ENCODE assay signal across 14 cellular contexts in genomic region chr5:178238711-178239592, GRCh38. TPM values are rescaled to one million over a fixed set of nuclear protein-coding genes. Genes with fewer than 3 reads are reported as not detected.
DNase-seq lines count a peak whose midpoint lies in the region; ATAC-seq, FAIRE-seq and TF ChIP-seq lines count a peak whose summit lies in the region.
"Had no signal": no experiment of that assay in that cellular context is flagged by ENCODE, and none has a peak within 500 bp of the region (broad histone marks: within the 10 kb centered on the region; RNA-seq: fewer than 3 reads in every experiment).

No MANE protein-coding gene starts in this region.

- ATAC-seq in CD8-positive, alpha-beta T cell, result peak; percentile 54
- ATAC-seq in IMR-90 (ENCODE audit: low read depth) (no peak), K562 (no peak), GM21390 (IDR thresholded peaks at IDR 0.05; ENCODE audit: unreplicated experiment) (no peak), HG03342 (IDR thresholded peaks at IDR 0.05; ENCODE audit: unreplicated experiment) (no peak)
- ATAC-seq: Panc1 had no signal

- 68% methylated on average over 6 of the region's 17 CpGs; no CpG with 5 or more reads in 1 of the 2 experiments for WGBS in IMR-90 (ENCODE audit: extremely low coverage in 2 of 2, insufficient read length in 1 of 2), 2 experiments
- 70% methylated on average over 13 of the region's 17 CpGs for WGBS in K562 (ENCODE audit: insufficient coverage, low coverage, missing lambda C conversion rate)

- no peaks in the 10 kb centered on the region for H3K36me3 Mint-ChIP-seq in CD8-positive, alpha-beta T cell
- H3K36me3 Mint-ChIP-seq in endothelial cell (ENCODE audit: low read depth, unreplicated experiment), result peaks cover 7% of the 10 kb centered on the region

- intact Hi-C loops in CD8-positive, alpha-beta T cell (cut with DNase I, micrococcal nuclease), result loop anchor here (5.0 to 10.0 kb wide), 5 partner anchors 226 to 1456 kb away; partner anchors contain the start of genes CANX (in 1 of the 2) and CLK4 (in 1 of the 2)
- intact Hi-C loops in IMR-90 (cut with micrococcal nuclease), result no loop called here
- intact Hi-C loops in K562 (cut with micrococcal nuclease), result loop anchor here (5.0 kb wide), 2 partner anchors 313 to 598 kb away; no protein-coding TSS in a partner anchor

- no peak overlapping the region for H2BK5ac ChIP-seq in IMR-90 (ENCODE audit: low read depth, low read length, poor library complexity, severe bottlenecking)

- H3K18ac ChIP-seq in IMR-90 (ENCODE audit: low read depth, low read length), result no peak overlapping the region

- peak overlapping the region; percentile 37 for H2AK9ac ChIP-seq in IMR-90 (replicated peaks; ENCODE audit: low read depth, low read length, poor library complexity)

- no peak overlapping the region for H2BK120ac ChIP-seq in IMR-90 (ENCODE audit: low read depth, low read length)

- no peaks in the 10 kb centered on the region for H3K79me1 ChIP-seq in IMR-90 (ENCODE audit: low read depth in 1 of 2, low read length in 2 of 2)

- no peak overlapping the region for H3K23ac ChIP-seq in IMR-90 (ENCODE audit: low read depth, low read length)

- no TSS peak for BruUV-seq in IMR-90 (replicated peaks; lab: Mats Ljungman, UMichigan)
- BruUV-seq in K562 (replicated peaks; lab: Mats Ljungman, UMichigan), result no TSS peak

- TF ChIP-seq RAD21 in IMR-90 (IDR thresholded peaks at IDR 0.05; ENCODE audit: low read length) (no peak), K562 (CRISPR knock-in tag; conservative IDR thresholded peaks at IDR 0.05 in 1 of 2, IDR thresholded peaks at IDR 0.05 in 1 of 2) (no peak)

- H2BK20ac ChIP-seq in IMR-90 (ENCODE audit: low read depth, low read length), result no peak overlapping the region

- H3K4me3 Mint-ChIP-seq in CD8-positive, alpha-beta T cell, result peak overlapping the region; percentile 61
- H3K4me3 Mint-ChIP-seq in endothelial cell (ENCODE audit: unreplicated experiment), result no peak overlapping the region
- H3K4me3 Mint-ChIP-seq: nephron had no signal

- H3K9me1 ChIP-seq in IMR-90 (ENCODE audit: insufficient read depth, low read length) (peaks cover 2% of the 10 kb centered on the region; the same call in 1 of the 2 replicates), K562 (ENCODE audit: control insufficient read depth, insufficient read depth, low read length) (no peaks in the 10 kb centered on the region)

- no peak overlapping the region for H3K9ac ChIP-seq in IMR-90 (ENCODE audit: low read depth, low read length)
- no peak overlapping the region for H3K9ac ChIP-seq in K562 (ENCODE audit: insufficient read depth in 1 of 2, low read depth in 2 of 2, low read length in 2 of 2)

- H3K79me2 ChIP-seq in K562 (ENCODE audit: control insufficient read depth, insufficient read depth, low read length), result no peaks in the 10 kb centered on the region
- H3K79me2 ChIP-seq: hepatocyte had no signal

- peak in 2 of 7 experiments; percentile 28 to 60 for DNase-seq in CD8-positive, alpha-beta T cell
- DNase-seq in IMR-90, result no peak
- no peak for DNase-seq in K562 (ENCODE audit: extremely low read depth in 1 of 4, low spot score in 3 of 4)
- DNase-seq in endothelial cell (ENCODE audit: low spot score), result no peak
- DNase-seq in amygdala (lab: John Stamatoyannopoulos, UW), result no peak
- DNase-seq: DMS79; NCI-H1694; stimulated activated CD4-positive, alpha-beta T cell treated with anti-CD3 and anti-CD28 coated beads, Interleukin-4, amount 100 ng/mL, for 1 hour had no signal

- H2AFZ ChIP-seq in IMR-90 (replicated peaks; ENCODE audit: low read length, poor library complexity) (no peak overlapping the region), K562 (ENCODE audit: low read depth, low read length) (no peak overlapping the region), neuron (ENCODE audit: low read depth, low read length) (no peak overlapping the region)
- H2AFZ ChIP-seq: hepatocyte had no signal

- H3K14ac ChIP-seq in IMR-90 (replicated peaks; ENCODE audit: low read depth, low read length), result no peak overlapping the region

- H2BK15ac ChIP-seq in IMR-90 (ENCODE audit: low read depth, low read length), result no peak overlapping the region

- peak overlapping the region; percentile 64 for H3K27ac ChIP-seq in CD8-positive, alpha-beta T cell (ENCODE audit: low read depth, low read length)
- no peak overlapping the region for H3K27ac ChIP-seq in IMR-90 (ENCODE audit: insufficient read depth, low read length)
- no peak overlapping the region for H3K27ac ChIP-seq in K562 (ENCODE audit: extremely low read depth, low read depth, low read length)
- H3K27ac ChIP-seq: hepatocyte had no signal

- dilution Hi-C loops in IMR-90 (cut with HindIII; ENCODE audit: low sequenced_read_pairs, unreplicated experiment), result no loop called here

- H3K4me3 ChIP-seq in CD8-positive, alpha-beta T cell (ENCODE audit: low read depth, low read length), result no peak overlapping the region
- H3K4me3 ChIP-seq in IMR-90 (ENCODE audit: insufficient read depth, low read depth, low read length) (no peak overlapping the region), K562 (no peak overlapping the region), neuron (ENCODE audit: low read length) (peak overlapping the region; percentile 2)
- H3K4me3 ChIP-seq: hepatocyte had no signal

- no peaks in the 10 kb centered on the region for H3K27me3 ChIP-seq in CD8-positive, alpha-beta T cell (ENCODE audit: insufficient read depth, low read length)
- no peaks in the 10 kb centered on the region for H3K27me3 ChIP-seq in IMR-90 (ENCODE audit: control insufficient read depth, insufficient read depth, low read length)
- peaks cover 0 to 18% of the 10 kb centered on the region in 2 experiments; a peak in 3 of 5 replicates for H3K27me3 ChIP-seq in K562 (ENCODE audit: control insufficient read depth in 2 of 2, insufficient read depth in 2 of 2, low read length in 2 of 2)
- H3K27me3 ChIP-seq in neuron (ENCODE audit: insufficient read depth, low read length), result no peaks in the 10 kb centered on the region
- H3K27me3 ChIP-seq: hepatocyte had no signal

- H3K4me1 ChIP-seq in CD8-positive, alpha-beta T cell (ENCODE audit: insufficient read depth, low read length), result peaks cover 78% of the 10 kb centered on the region
- H3K4me1 ChIP-seq in IMR-90 (ENCODE audit: control insufficient read depth, insufficient read depth, low read length) (no peaks in the 10 kb centered on the region), K562 (replicated peaks in 1 of 2; ENCODE audit: control insufficient read depth in 2 of 2, insufficient read depth in 2 of 2, low read length in 2 of 2) (peaks cover 19 to 34% of the 10 kb centered on the region in 2 experiments), neuron (ENCODE audit: insufficient read depth, low read length) (peaks cover 6% of the 10 kb centered on the region)

- TF ChIP-seq POLR2A in IMR-90 (IDR thresholded peaks at IDR 0.05; ENCODE audit: low read depth, low read length) (no peak), K562 (conservative IDR thresholded peaks at IDR 0.05) (no peak)

- peak overlapping the region; percentile 95 for H3K27ac Mint-ChIP-seq in CD8-positive, alpha-beta T cell
- no peak overlapping the region for H3K27ac Mint-ChIP-seq in endothelial cell (ENCODE audit: unreplicated experiment)
- H3K27ac Mint-ChIP-seq: nephron had no signal

- POLR2A ChIA-PET in CD8-positive, alpha-beta T cell (lab: Charles Lee), result no interaction called here
- POLR2A ChIA-PET in IMR-90 (lab: Charles Lee; ENCODE audit: unreplicated experiment) (no interaction called here), K562 (lab: Yijun Ruan, JAX) (interaction anchor here (0.6 to 1.2 kb wide), 2 partner anchors 25 to 464 kb away, joined by 3 to 4 read pairs; no protein-coding TSS in a partner anchor)

- no peaks in the 10 kb centered on the region for H3K27me3 Mint-ChIP-seq in CD8-positive, alpha-beta T cell (ENCODE audit: low read depth)
- peaks cover 12% of the 10 kb centered on the region for H3K27me3 Mint-ChIP-seq in endothelial cell (ENCODE audit: unreplicated experiment)

- no peak overlapping the region for H3K4ac ChIP-seq in IMR-90 (ENCODE audit: low read depth, low read length)

- no peak for TF ChIP-seq CTCF in CD8-positive, alpha-beta T cell (IDR thresholded peaks at IDR 0.05)
- TF ChIP-seq CTCF in IMR-90 (conservative IDR thresholded peaks at IDR 0.05; ENCODE audit: low read depth, low read length) (no peak), K562 (IDR thresholded peaks at IDR 0.05 in 2 of 3, conservative IDR thresholded peaks at IDR 0.05 in 1 of 3; ENCODE audit: insufficient read depth in 2 of 3, low read depth in 1 of 3, low read length in 3 of 3) (no peak), endothelial cell (IDR thresholded peaks at IDR 0.05; ENCODE audit: unreplicated experiment) (no peak)

- no peak overlapping the region for H4K91ac ChIP-seq in IMR-90 (ENCODE audit: insufficient read depth, low read depth, low read length)

- H3K4me2 ChIP-seq in IMR-90 (ENCODE audit: low read depth, low read length) (no peak overlapping the region), K562 (ENCODE audit: insufficient read depth, low read length) (no peak overlapping the region)
- H3K4me2 ChIP-seq: hepatocyte had no signal

- CTCF ChIA-PET in CD8-positive, alpha-beta T cell (lab: Charles Lee), result no interaction called here
- CTCF ChIA-PET in IMR-90 (lab: Yijun Ruan, JAX), result no interaction called here
- CTCF ChIA-PET in K562 (lab: Yijun Ruan, JAX; ENCODE audit: low intra/inter-chr PET ratio), result no interaction called here

- peaks cover 73% of the 10 kb centered on the region for H3K4me1 Mint-ChIP-seq in CD8-positive, alpha-beta T cell (ENCODE audit: low read depth)
- H3K4me1 Mint-ChIP-seq in endothelial cell (ENCODE audit: unreplicated experiment), result peaks cover 5% of the 10 kb centered on the region

- TF ChIP-seq EP300 in K562 (IDR thresholded peaks at IDR 0.05; ENCODE audit: low read length), result no peak

- no peaks in the 10 kb centered on the region for H3K36me3 ChIP-seq in CD8-positive, alpha-beta T cell (ENCODE audit: insufficient read depth, low read length)
- H3K36me3 ChIP-seq in IMR-90 (ENCODE audit: control insufficient read depth, insufficient read depth, low read length) (no peaks in the 10 kb centered on the region), K562 (ENCODE audit: control insufficient read depth, insufficient read depth, low read length) (no peaks in the 10 kb centered on the region), neuron (ENCODE audit: insufficient read depth, low read length) (no peaks in the 10 kb centered on the region)

- no peak overlapping the region for H3K56ac ChIP-seq in IMR-90 (ENCODE audit: extremely low read depth, insufficient read depth, low read length)

- no peaks in the 10 kb centered on the region for H3K9me3 Mint-ChIP-seq in CD8-positive, alpha-beta T cell
- H3K9me3 Mint-ChIP-seq in endothelial cell (ENCODE audit: unreplicated experiment), result no peaks in the 10 kb centered on the region
- H3K9me3 Mint-ChIP-seq: nephron had no signal

- FAIRE-seq in K562 (lab: Jason Lieb, UNC), result no peak

- H4K20me1 ChIP-seq in IMR-90 (ENCODE audit: insufficient read depth, low read length) (no peaks in the 10 kb centered on the region), K562 (replicated peaks; ENCODE audit: control insufficient read depth, insufficient read depth, low read length) (no peaks in the 10 kb centered on the region; the same call in 1 of the 2 replicates)

- H2AK5ac ChIP-seq in IMR-90 (ENCODE audit: low read depth, low read length), result no peak overlapping the region

- no peaks in the 10 kb centered on the region for H3K9me3 ChIP-seq in CD8-positive, alpha-beta T cell (ENCODE audit: low read length)
- H3K9me3 ChIP-seq in IMR-90 (ENCODE audit: control insufficient read depth, insufficient read depth, low read length) (no peaks in the 10 kb centered on the region), K562 (replicated peaks; ENCODE audit: control insufficient read depth, insufficient read depth, low read depth, low read length) (no peaks in the 10 kb centered on the region), neuron (ENCODE audit: low read length) (no peaks in the 10 kb centered on the region)

- H4K8ac ChIP-seq in IMR-90 (ENCODE audit: low read depth in 2 of 2, low read length in 2 of 2), result no peak overlapping the region

- in situ Hi-C loops in IMR-90 (cut with MboI; ENCODE audit: low sequenced_read_pairs), result no loop called here
- in situ Hi-C loops in K562 (cut with MboI), result no loop called here

- no peak overlapping the region for H4K5ac ChIP-seq in IMR-90 (ENCODE audit: low read depth, low read length)

RNA-seq across cellular contexts. Expression of gene PHYKPL, which starts 6.3 kb away (rescaled TPM):
- 10 to 100 TPM; 82.8 to 90.3 TPM for total RNA-seq in CD8-positive, alpha-beta T cell
- total RNA-seq in IMR-90 (2012; rRNA removed) (8.6 and 10.0 TPM in 2 replicates), K562 (2014; rRNA removed) (18.6 and 21.6 TPM in 2 replicates), K562 (2014; rRNA removed; fragmentation: Illumina TruSeq; extraction: Trizol) (13.9 and 18.4 TPM in 2 replicates), K562 (2015; rRNA removed; fragmentation: Illumina TruSeq; extraction: Trizol) (16.7 and 17.1 TPM in 2 replicates), K562 (2021) (34.0 and 34.7 TPM in 2 replicates), endothelial cell (ENCODE audit: unreplicated experiment) (53.1 TPM)
- polyA plus RNA-seq in IMR-90 (2012; rRNA removed) (24.5 and 25.5 TPM in 2 replicates), K562 (2011; rRNA removed) (25.6 and 40.7 TPM in 2 replicates), K562 (2014; fragmentation: Illumina TruSeq; extraction: Trizol) (19.6 and 20.1 TPM in 2 replicates), K562 (2014; fragmentation: Nextera tagmentation; extraction: Ambion mirVana) (1 to 10 TPM; 4.7 to 6.5 TPM), K562 (2014; rRNA removed) (31.9 and 32.0 TPM in 2 replicates)
- polyA plus RNA-seq in IMR-90 (2012; cell fraction: cytosol; rRNA removed), result 11.2 and 15.3 TPM in 2 replicates
- polyA plus RNA-seq in IMR-90 (2012; cell fraction: nucleus; rRNA removed; ENCODE audit: low replicate concordance), result 124 and 147 TPM in 2 replicates
- 203 and 378 TPM in 2 replicates for total RNA-seq in K562 (2011; cell fraction: chromatin; rRNA removed; ENCODE audit: low replicate concordance)
- 205 and 217 TPM in 2 replicates for total RNA-seq in K562 (2011; cell fraction: nucleolus; rRNA removed)
- 219 and 287 TPM in 2 replicates for total RNA-seq in K562 (2011; cell fraction: nucleoplasm; rRNA removed)
- 18.3 and 25.8 TPM in 2 replicates for polyA plus RNA-seq in K562 (2011; cell fraction: cytosol; rRNA removed)
- 126 and 156 TPM in 2 replicates for polyA plus RNA-seq in K562 (2011; cell fraction: nucleus; rRNA removed)
- 19.8 and 52.3 TPM in 2 replicates for polyA plus RNA-seq in K562 (2012)
- polyA minus RNA-seq in K562 (2011; rRNA and poly(A)+ RNA removed), result 33.9 and 36.4 TPM in 2 replicates
- polyA minus RNA-seq in K562 (2011; cell fraction: cytosol; rRNA and poly(A)+ RNA removed), result 9.2 and 15.5 TPM in 2 replicates
- 71.5 and 72.2 TPM in 2 replicates for polyA minus RNA-seq in K562 (2011; cell fraction: nucleus; rRNA and poly(A)+ RNA removed)

RNA-seq across cellular contexts. Expression of gene HNRNPAB, which starts 34.6 kb away (rescaled TPM):
- 10 to 100 TPM; 67.3 to 76.2 TPM for total RNA-seq in CD8-positive, alpha-beta T cell
- total RNA-seq in IMR-90 (2012; rRNA removed) (32.1 and 54.4 TPM in 2 replicates), K562 (2014; rRNA removed) (236 and 251 TPM in 2 replicates), K562 (2014; rRNA removed; fragmentation: Illumina TruSeq; extraction: Trizol) (193 and 210 TPM in 2 replicates), K562 (2015; rRNA removed; fragmentation: Illumina TruSeq; extraction: Trizol) (213 and 223 TPM in 2 replicates), K562 (2021) (299 and 351 TPM in 2 replicates), endothelial cell (ENCODE audit: unreplicated experiment) (162 TPM)
- polyA plus RNA-seq in IMR-90 (2012; rRNA removed) (122 and 128 TPM in 2 replicates), K562 (2011; rRNA removed) (160 and 253 TPM in 2 replicates), K562 (2014; fragmentation: Illumina TruSeq; extraction: Trizol) (284 and 307 TPM in 2 replicates), K562 (2014; fragmentation: Nextera tagmentation; extraction: Ambion mirVana) (10 to 100 TPM; 34.6 to 44.7 TPM), K562 (2014; rRNA removed) (404 and 425 TPM in 2 replicates)
- 87.4 and 104 TPM in 2 replicates for polyA plus RNA-seq in IMR-90 (2012; cell fraction: cytosol; rRNA removed)
- 69.1 and 95.9 TPM in 2 replicates for polyA plus RNA-seq in IMR-90 (2012; cell fraction: nucleus; rRNA removed; ENCODE audit: low replicate concordance)
- 107 and 112 TPM in 2 replicates for total RNA-seq in K562 (2011; cell fraction: chromatin; rRNA removed; ENCODE audit: low replicate concordance)
- 50.4 and 55.9 TPM in 2 replicates for total RNA-seq in K562 (2011; cell fraction: nucleolus; rRNA removed)
- 93.1 and 119 TPM in 2 replicates for total RNA-seq in K562 (2011; cell fraction: nucleoplasm; rRNA removed)
- polyA plus RNA-seq in K562 (2011; cell fraction: cytosol; rRNA removed), result 229 and 236 TPM in 2 replicates
- 131 TPM in 2 replicates for polyA plus RNA-seq in K562 (2011; cell fraction: nucleus; rRNA removed)
- 175 and 305 TPM in 2 replicates for polyA plus RNA-seq in K562 (2012)
- polyA minus RNA-seq in K562 (2011; rRNA and poly(A)+ RNA removed), result 75.6 and 103 TPM in 2 replicates
- 69.1 and 82.2 TPM in 2 replicates for polyA minus RNA-seq in K562 (2011; cell fraction: cytosol; rRNA and poly(A)+ RNA removed)
- polyA minus RNA-seq in K562 (2011; cell fraction: nucleus; rRNA and poly(A)+ RNA removed), result 31.9 and 48.4 TPM in 2 replicates

RNA-seq across cellular contexts. Expression of gene GMCL2, which starts 51.8 kb away (rescaled TPM):
- not detected for total RNA-seq in CD8-positive, alpha-beta T cell
- not detected in 2 replicates for total RNA-seq in IMR-90 (2012; rRNA removed)
- not detected in 2 replicates for polyA plus RNA-seq in IMR-90 (2012; rRNA removed)
- not detected in 2 replicates for polyA plus RNA-seq in IMR-90 (2012; cell fraction: cytosol; rRNA removed)
- not detected in 2 replicates for polyA plus RNA-seq in IMR-90 (2012; cell fraction: nucleus; rRNA removed; ENCODE audit: low replicate concordance)
- total RNA-seq in K562 (2011; cell fraction: chromatin; rRNA removed; ENCODE audit: low replicate concordance), result 0.14 TPM in 1 of 2 replicates, not detected in the other
- total RNA-seq in K562 (2011; cell fraction: nucleolus; rRNA removed), result not detected in 2 replicates
- not detected in 2 replicates for total RNA-seq in K562 (2011; cell fraction: nucleoplasm; rRNA removed)
- total RNA-seq in K562 (2014; rRNA removed), result not detected in 2 replicates
- total RNA-seq in K562 (2014; rRNA removed; fragmentation: Illumina TruSeq; extraction: Trizol), result 0.04 TPM in 1 of 2 replicates, not detected in the other
- total RNA-seq in K562 (2015; rRNA removed; fragmentation: Illumina TruSeq; extraction: Trizol), result not detected in 2 replicates
- not detected in 2 replicates for total RNA-seq in K562 (2021)
- polyA plus RNA-seq in K562 (2011; rRNA removed), result 0.03 TPM in 1 of 2 replicates, not detected in the other
- polyA plus RNA-seq in K562 (2011; cell fraction: cytosol; rRNA removed), result not detected in 2 replicates
- not detected in 2 replicates for polyA plus RNA-seq in K562 (2011; cell fraction: nucleus; rRNA removed)
- polyA plus RNA-seq in K562 (2012), result not detected in 2 replicates
- not detected in 2 replicates for polyA plus RNA-seq in K562 (2014; fragmentation: Illumina TruSeq; extraction: Trizol)
- not detected for polyA plus RNA-seq in K562 (2014; fragmentation: Nextera tagmentation; extraction: Ambion mirVana)
- not detected in 2 replicates for polyA plus RNA-seq in K562 (2014; rRNA removed)
- 0.06 TPM in 1 of 2 replicates, not detected in the other for polyA minus RNA-seq in K562 (2011; rRNA and poly(A)+ RNA removed)
- polyA minus RNA-seq in K562 (2011; cell fraction: cytosol; rRNA and poly(A)+ RNA removed), result not detected in 2 replicates
- not detected in 2 replicates for polyA minus RNA-seq in K562 (2011; cell fraction: nucleus; rRNA and poly(A)+ RNA removed)
- total RNA-seq in endothelial cell (ENCODE audit: unreplicated experiment), result not detected
- total RNA-seq: hepatocyte had no signal
- polyA plus RNA-seq: hepatocyte had no signal
